Comparison of ENCODE assay signal across 8 cellular contexts in genomic region chr7:138625849-138626230, GRCh38.
DNase-seq lines count a peak whose midpoint lies in the region; ATAC-seq, FAIRE-seq and TF ChIP-seq lines count a peak whose summit lies in the region.
"Had no signal": no experiment of that assay in that cellular context is flagged by ENCODE, and none has a peak within 500 bp of the region (broad histone marks: within the 10 kb centered on the region; RNA-seq: fewer than 3 reads in every experiment).

No MANE protein-coding gene starts in this region.

- TF ChIP-seq CTCF in left lung (IDR thresholded peaks at IDR 0.05) = no peak
- no peak for TF ChIP-seq CTCF in esophagus squamous epithelium (IDR thresholded peaks at IDR 0.05)
- TF ChIP-seq CTCF in breast epithelium (IDR thresholded peaks at IDR 0.05) = no peak

- DNase-seq in GM12891 (ENCODE audit: insufficient read length, low spot score) = no peak
- DNase-seq in Kasumi-1 (lab: John Stamatoyannopoulos, UW) = peak; percentile 77 to 87
- DNase-seq in NOMO-1 treated with DMSO at 0.1 percent for 48 hours (lab: John Stamatoyannopoulos, UW; ENCODE audit: unreplicated experiment) = peak; percentile 38
- no peak for DNase-seq in left lung
- no peak for DNase-seq in stimulated activated CD4-positive, alpha-beta T cell treated with anti-CD3 and anti-CD28 coated beads, Interleukin-4, amount 100 ng/mL, for 24 hours
- no peak for DNase-seq in esophagus squamous epithelium (lab: John Stamatoyannopoulos, UW)
- DNase-seq in breast epithelium (ENCODE audit: low spot score in 2 of 2) = no peak
- DNase-seq: mammary epithelial cell had no signal

- H3K4me1 ChIP-seq in left lung = peaks cover 0 to 5% of the 10 kb centered on the region in 2 donors
- H3K4me1 ChIP-seq in esophagus squamous epithelium = no peaks in the 10 kb centered on the region
- H3K4me1 ChIP-seq in breast epithelium = no peaks in the 10 kb centered on the region

- TF ChIP-seq POLR2A in GM12891 (IDR thresholded peaks at IDR 0.05; ENCODE audit: low read depth, low read length) (no peak), esophagus squamous epithelium (IDR thresholded peaks at IDR 0.05) (no peak), breast epithelium (IDR thresholded peaks at IDR 0.05) (no peak)

- intact Hi-C loops in left lung (cut with DNase I) (no loop called here), esophagus squamous epithelium (cut with DNase I) (no loop called here), breast epithelium (cut with DNase I; ENCODE audit: low total_unique reads) (no loop called here)

- H3K27me3 ChIP-seq in left lung (no peaks in the 10 kb centered on the region), esophagus squamous epithelium (no peaks in the 10 kb centered on the region), breast epithelium (no peaks in the 10 kb centered on the region)

- H3K27ac ChIP-seq in left lung (no peak overlapping the region), esophagus squamous epithelium (no peak overlapping the region), breast epithelium (no peak overlapping the region)

- H3K9me3 ChIP-seq in left lung = no peaks in the 10 kb centered on the region
- H3K9me3 ChIP-seq in esophagus squamous epithelium = no peaks in the 10 kb centered on the region
- H3K9me3 ChIP-seq in breast epithelium = no peaks in the 10 kb centered on the region

- WGBS in esophagus squamous epithelium, 2 donors = 25 to 41% methylated on average over 3 to 5 of the region's 5 CpGs

- FAIRE-seq in GM12891 (lab: Jason Lieb, UNC) = no peak

- peak; percentile 54 for ATAC-seq in left lung

- no peaks in the 10 kb centered on the region for H3K36me3 ChIP-seq in left lung
- no peaks in the 10 kb centered on the region for H3K36me3 ChIP-seq in esophagus squamous epithelium
- no peaks in the 10 kb centered on the region for H3K36me3 ChIP-seq in breast epithelium

- H3K4me3 ChIP-seq in left lung (no peak overlapping the region), esophagus squamous epithelium (no peak overlapping the region), breast epithelium (no peak overlapping the region)

TF ChIP-seq in GM12891, 5 proteins besides CTCF, POLR2A, EP300 and RAD21:
- TF ChIP-seq TAF1 (IDR thresholded peaks at IDR 0.05; ENCODE audit: low read depth, low read length) (no peak), SPI1 (IDR thresholded peaks at IDR 0.05; ENCODE audit: low read depth, low read length) (peak; percentile 44; the same call in 1 of the 2 replicates)

Comparison
In these comparisons a context has a peak if more than half of its experiments do, and no peak if none do; other contexts are left out.
1. DNase-seq: peak in Kasumi-1 (2 of 2) and NOMO-1 treated with DMSO at 0.1 percent for 48 hours (single experiment); none in GM12891 (single experiment), left lung (0 of 2), stimulated activated CD4-positive, alpha-beta T cell treated with anti-CD3 and anti-CD28 coated beads, Interleukin-4, amount 100 ng/mL, for 24 hours (single experiment), esophagus squamous epithelium (single experiment) and breast epithelium (0 of 2).